34 cellular contexts compared by ENCODE assay signal in genomic region chr13:45225370-45225769, GRCh38. TPM values are rescaled to one million over a fixed set of nuclear protein-coding genes. Genes with fewer than 3 reads are reported as not detected.
"Had no signal": no experiment of that assay in that cellular context is flagged by ENCODE, and none has a peak within 500 bp of the region (broad histone marks: within the 10 kb centered on the region; RNA-seq: fewer than 3 reads in every experiment).

No MANE protein-coding gene starts in this region.

- H3K27ac ChIP-seq: ascending aorta, cardiac muscle cell, colonic mucosa, VCaP had no signal

- H3K4me1 ChIP-seq: ascending aorta, colonic mucosa had no signal

- H3K27me3 ChIP-seq: ascending aorta, cardiac muscle cell, colonic mucosa had no signal

- H3K36me3 ChIP-seq: ascending aorta, cardiac muscle cell, colonic mucosa had no signal

- DNase-seq: activated B cell treated with CpG ODN at 0.5 μM for 24 hours; activated CD4-positive, alpha-beta memory T cell treated with anti-CD3 and anti-CD28 coated beads, Interleukin-2, amount 10 ng/mL, durations not matched to agents 7 days and 5 days; activated CD4-positive, alpha-beta T cell treated with anti-CD3 and anti-CD28 coated beads for 48 hours; activated CD4-positive, alpha-beta T cell treated with anti-CD3 and anti-CD28 coated beads, Interleukin-2, amount 10 ng/mL, durations not matched to agents 7 days and 5 days; activated CD4-positive, alpha-beta T cell treated with anti-CD3 and anti-CD28 coated beads, Interleukin-2, amount 50 U/mL, for 48 hours; activated CD4-positive, CD25-positive, alpha-beta regulatory T cell treated with anti-CD3 and anti-CD28 coated beads, Interleukin-2, amount 50 U/mL, for 72 hours; activated CD8-positive, alpha-beta memory T cell treated with anti-CD3 and anti-CD28 coated beads for 24 hours; activated CD8-positive, alpha-beta memory T cell treated with anti-CD3 and anti-CD28 coated beads, Interleukin-2, amount 10 ng/mL, durations not matched to agents 7 days and 5 days; activated CD8-positive, alpha-beta memory T cell treated with anti-CD3 and anti-CD28 coated beads, Interleukin-2, amount 50 U/mL, for 48 hours; activated CD8-positive, alpha-beta T cell treated with anti-CD3 and anti-CD28 coated beads, Interleukin-2, amount 10 ng/mL, durations not matched to agents 7 days and 5 days; activated effector memory CD4-positive, alpha-beta T cell treated with anti-CD3 and anti-CD28 coated beads, Interleukin-2, amount 50 U/mL, for 16 hours; activated gamma-delta T cell treated with Interleukin-2 at 50 U/mL for 16 hours; activated naive CD4-positive, alpha-beta T cell; activated naive CD4-positive, alpha-beta T cell treated with anti-CD3 and anti-CD28 coated beads for 36 hours; activated naive CD4-positive, alpha-beta T cell treated with anti-CD3 and anti-CD28 coated beads, Interleukin-2, amount 50 U/mL, for 16 hours; activated naive CD8-positive, alpha-beta T cell treated with anti-CD3 and anti-CD28 coated beads for 36 hours; activated T-cell treated with anti-CD3 and anti-CD28 coated beads, Interleukin-2, amount 50 U/mL, for 4 hours; activated T-cell treated with anti-CD3 and anti-CD28 coated beads, Interleukin-2, amount 50 U/mL, for 72 hours; amygdala; anterior cingulate cortex; caudate nucleus; cerebellar nuclear complex; colonic mucosa; T-helper 2 cell; T-helper 9 cell had no signal

- H3K4me3 ChIP-seq: ascending aorta, cardiac muscle cell, colonic mucosa had no signal

- H3K9me3 ChIP-seq: ascending aorta, colonic mucosa had no signal

- FAIRE-seq: bronchial epithelial cell, TTC549 had no signal

- ATAC-seq: activated CD8-positive, alpha-beta memory T cell treated with anti-CD3 and anti-CD28 coated beads, Interleukin-2, amount 10 ng/mL, durations not matched to agents 7 days and 5 days; activated CD8-positive, alpha-beta T cell treated with anti-CD3 and anti-CD28 coated beads, Interleukin-2, amount 10 ng/mL, durations not matched to agents 7 days and 5 days; activated T-cell treated with anti-CD3 and anti-CD28 coated beads, Interleukin-2, amount 50 U/mL, for 4 hours; activated T-cell treated with anti-CD3 and anti-CD28 coated beads, Interleukin-2, amount 50 U/mL, for 72 hours; activated T-helper 17 cell treated with anti-CD3 and anti-CD28 coated beads, Interleukin-2, amount 50 U/mL, for 72 hours had no signal

RNA-seq across cellular contexts. Expression of gene KCTD4, which starts 24.5 kb away (rescaled TPM):
- total RNA-seq: activated B cell treated with CpG ODN at 0.5 μM for 24 hours; activated CD4-positive, alpha-beta memory T cell treated with anti-CD3 and anti-CD28 coated beads, Interleukin-2, amount 10 ng/mL, durations not matched to agents 7 days and 5 days; activated CD4-positive, alpha-beta T cell treated with anti-CD3 and anti-CD28 coated beads, Interleukin-2, amount 10 ng/mL, durations not matched to agents 7 days and 5 days; activated CD8-positive, alpha-beta memory T cell treated with anti-CD3 and anti-CD28 coated beads, Interleukin-2, amount 10 ng/mL, durations not matched to agents 7 days and 5 days; activated CD8-positive, alpha-beta T cell treated with anti-CD3 and anti-CD28 coated beads, Interleukin-2, amount 10 ng/mL, durations not matched to agents 7 days and 5 days; activated naive CD4-positive, alpha-beta T cell treated with anti-CD3 and anti-CD28 coated beads for 36 hours; activated naive CD4-positive, alpha-beta T cell treated with anti-CD3 and anti-CD28 coated beads, Interleukin-2, amount 50 U/mL, for 72 hours; activated naive CD8-positive, alpha-beta T cell treated with anti-CD3 and anti-CD28 coated beads for 36 hours; activated T-cell treated with anti-CD3 and anti-CD28 coated beads, Interleukin-2, amount 50 U/mL, for 4 hours; activated T-cell treated with anti-CD3 and anti-CD28 coated beads, Interleukin-2, amount 50 U/mL, for 72 hours; activated T-helper 1 cell treated with anti-CD3 and anti-CD28 coated beads, Interleukin-12 subunit alpha, Interleukin-12 subunit beta, Interleukin-2, Interleukin-4 antibody, amounts not matched to agents 30 ng/mL and 10 ng/mL and 1 ng/mL, durations not matched to agents 14 hours and 24 hours and 36 hours; activated T-helper 17 cell treated with anti-CD3 and anti-CD28 coated beads, Interleukin-2, amount 50 U/mL, for 72 hours; ascending aorta; bronchial epithelial cell; cardiac muscle cell; chondrocyte had no signal
- polyA plus RNA-seq: cardiac muscle cell had no signal
